ENCODE assay signal across 1 cellular context in genomic region chr6:33391278-33392167, GRCh38.
TF ChIP-seq lines count a peak whose summit lies in the region.

A gene with protein sequence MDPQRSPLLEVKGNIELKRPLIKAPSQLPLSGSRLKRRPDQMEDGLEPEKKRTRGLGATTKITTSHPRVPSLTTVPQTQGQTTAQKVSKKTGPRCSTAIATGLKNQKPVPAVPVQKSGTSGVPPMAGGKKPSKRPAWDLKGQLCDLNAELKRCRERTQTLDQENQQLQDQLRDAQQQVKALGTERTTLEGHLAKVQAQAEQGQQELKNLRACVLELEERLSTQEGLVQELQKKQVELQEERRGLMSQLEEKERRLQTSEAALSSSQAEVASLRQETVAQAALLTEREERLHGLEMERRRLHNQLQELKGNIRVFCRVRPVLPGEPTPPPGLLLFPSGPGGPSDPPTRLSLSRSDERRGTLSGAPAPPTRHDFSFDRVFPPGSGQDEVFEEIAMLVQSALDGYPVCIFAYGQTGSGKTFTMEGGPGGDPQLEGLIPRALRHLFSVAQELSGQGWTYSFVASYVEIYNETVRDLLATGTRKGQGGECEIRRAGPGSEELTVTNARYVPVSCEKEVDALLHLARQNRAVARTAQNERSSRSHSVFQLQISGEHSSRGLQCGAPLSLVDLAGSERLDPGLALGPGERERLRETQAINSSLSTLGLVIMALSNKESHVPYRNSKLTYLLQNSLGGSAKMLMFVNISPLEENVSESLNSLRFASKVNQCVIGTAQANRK (plus strand): TSS chr6:33391823. CDS start chr6:33391986, 163 bp downstream.

TF ChIP-seq in HepG2, 621 proteins besides CTCF, POLR2A, EP300 and RAD21 (continued from another document and continues in another):
- TF ChIP-seq HNF1A (IDR thresholded peaks at IDR 0.05; ENCODE audit: low read depth), result no peak
- TF ChIP-seq HNF1A (CRISPR knock-in tag; IDR thresholded peaks at IDR 0.05; ENCODE audit: borderline replicate concordance), result peak; percentile 73; the same call in 1 of the 2 replicates
- TF ChIP-seq ZNF441 (CRISPR knock-in tag; IDR thresholded peaks at IDR 0.05; ENCODE audit: borderline replicate concordance), result peak; percentile 81
- peak; percentile 60; the same call in 1 of the 2 replicates for TF ChIP-seq ZMYM3 (CRISPR knock-in tag; IDR thresholded peaks at IDR 0.05)
- TF ChIP-seq SIN3A (IDR thresholded peaks at IDR 0.05; ENCODE audit: borderline replicate concordance, low read depth, low read length), result peak; percentile 99
- no peak for TF ChIP-seq JUN (CRISPR knock-in tag; IDR thresholded peaks at IDR 0.05)
- peak; percentile 66; the same call in 1 of the 2 replicates for TF ChIP-seq ZNF782 (CRISPR knock-in tag; IDR thresholded peaks at IDR 0.05; ENCODE audit: borderline replicate concordance)
- peak; percentile 99 for TF ChIP-seq ZHX2 (IDR thresholded peaks at IDR 0.05; ENCODE audit: low read depth)
- no peak for TF ChIP-seq ZHX2 (CRISPR knock-in tag; IDR thresholded peaks at IDR 0.05; ENCODE audit: borderline replicate concordance)
- TF ChIP-seq ZNF704 (CRISPR knock-in tag; IDR thresholded peaks at IDR 0.05; ENCODE audit: borderline replicate concordance), result peak; percentile 88; the same call in 1 of the 2 replicates
- peak; percentile 72 for TF ChIP-seq MED1 (CRISPR knock-in tag; IDR thresholded peaks at IDR 0.05)
- TF ChIP-seq, protein P1, sequence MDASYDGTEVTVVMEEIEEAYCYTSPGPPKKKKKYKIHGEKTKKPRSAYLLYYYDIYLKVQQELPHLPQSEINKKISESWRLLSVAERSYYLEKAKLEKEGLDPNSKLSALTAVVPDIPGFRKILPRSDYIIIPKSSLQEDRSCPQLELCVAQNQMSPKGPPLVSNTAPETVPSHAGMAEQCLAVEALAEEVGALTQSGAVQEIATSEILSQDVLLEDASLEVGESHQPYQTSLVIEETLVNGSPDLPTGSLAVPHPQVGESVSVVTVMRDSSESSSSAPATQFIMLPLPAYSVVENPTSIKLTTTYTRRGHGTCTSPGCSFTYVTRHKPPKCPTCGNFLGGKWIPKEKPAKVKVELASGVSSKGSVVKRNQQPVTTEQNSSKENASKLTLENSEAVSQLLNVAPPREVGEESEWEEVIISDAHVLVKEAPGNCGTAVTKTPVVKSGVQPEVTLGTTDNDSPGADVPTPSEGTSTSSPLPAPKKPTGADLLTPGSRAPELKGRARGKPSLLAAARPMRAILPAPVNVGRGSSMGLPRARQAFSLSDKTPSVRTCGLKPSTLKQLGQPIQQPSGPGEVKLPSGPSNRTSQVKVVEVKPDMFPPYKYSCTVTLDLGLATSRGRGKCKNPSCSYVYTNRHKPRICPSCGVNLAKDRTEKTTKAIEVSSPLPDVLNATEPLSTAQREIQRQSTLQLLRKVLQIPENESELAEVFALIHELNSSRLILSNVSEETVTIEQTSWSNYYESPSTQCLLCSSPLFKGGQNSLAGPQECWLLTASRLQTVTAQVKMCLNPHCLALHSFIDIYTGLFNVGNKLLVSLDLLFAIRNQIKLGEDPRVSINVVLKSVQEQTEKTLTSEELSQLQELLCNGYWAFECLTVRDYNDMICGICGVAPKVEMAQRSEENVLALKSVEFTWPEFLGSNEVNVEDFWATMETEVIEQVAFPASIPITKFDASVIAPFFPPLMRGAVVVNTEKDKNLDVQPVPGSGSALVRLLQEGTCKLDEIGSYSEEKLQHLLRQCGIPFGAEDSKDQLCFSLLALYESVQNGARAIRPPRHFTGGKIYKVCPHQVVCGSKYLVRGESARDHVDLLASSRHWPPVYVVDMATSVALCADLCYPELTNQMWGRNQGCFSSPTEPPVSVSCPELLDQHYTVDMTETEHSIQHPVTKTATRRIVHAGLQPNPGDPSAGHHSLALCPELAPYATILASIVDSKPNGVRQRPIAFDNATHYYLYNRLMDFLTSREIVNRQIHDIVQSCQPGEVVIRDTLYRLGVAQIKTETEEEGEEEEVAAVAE (CRISPR knock-in tag; IDR thresholded peaks at IDR 0.05; ENCODE audit: borderline replicate concordance), result no peak; the same call in 1 of the 2 replicates
- peak; percentile 16; the same call in 1 of the 2 replicates for TF ChIP-seq ZNF740 (CRISPR knock-in tag; IDR thresholded peaks at IDR 0.05)
- no peak for TF ChIP-seq GRHL1 (CRISPR knock-in tag; conservative IDR thresholded peaks at IDR 0.05)
- TF ChIP-seq HNRNPUL1 (IDR thresholded peaks at IDR 0.05; ENCODE audit: low read depth, low read length), result no peak
- TF ChIP-seq ZNF781 (CRISPR knock-in tag; IDR thresholded peaks at IDR 0.05; ENCODE audit: borderline replicate concordance, not compliant biosample characterization), result peak; percentile 98
- TF ChIP-seq ZNF839 (CRISPR knock-in tag; IDR thresholded peaks at IDR 0.05; ENCODE audit: borderline replicate concordance), result peak; percentile 92; the same call in 1 of the 2 replicates
- peak; percentile 72 for TF ChIP-seq BRCA1 (CRISPR knock-in tag; IDR thresholded peaks at IDR 0.05)
- no peak for TF ChIP-seq ZEB1 (IDR thresholded peaks at IDR 0.05; ENCODE audit: insufficient replicate concordance, low read depth)
- peak; percentile 92 for TF ChIP-seq ZNF24 (IDR thresholded peaks at IDR 0.05)
- TF ChIP-seq, protein P2, sequence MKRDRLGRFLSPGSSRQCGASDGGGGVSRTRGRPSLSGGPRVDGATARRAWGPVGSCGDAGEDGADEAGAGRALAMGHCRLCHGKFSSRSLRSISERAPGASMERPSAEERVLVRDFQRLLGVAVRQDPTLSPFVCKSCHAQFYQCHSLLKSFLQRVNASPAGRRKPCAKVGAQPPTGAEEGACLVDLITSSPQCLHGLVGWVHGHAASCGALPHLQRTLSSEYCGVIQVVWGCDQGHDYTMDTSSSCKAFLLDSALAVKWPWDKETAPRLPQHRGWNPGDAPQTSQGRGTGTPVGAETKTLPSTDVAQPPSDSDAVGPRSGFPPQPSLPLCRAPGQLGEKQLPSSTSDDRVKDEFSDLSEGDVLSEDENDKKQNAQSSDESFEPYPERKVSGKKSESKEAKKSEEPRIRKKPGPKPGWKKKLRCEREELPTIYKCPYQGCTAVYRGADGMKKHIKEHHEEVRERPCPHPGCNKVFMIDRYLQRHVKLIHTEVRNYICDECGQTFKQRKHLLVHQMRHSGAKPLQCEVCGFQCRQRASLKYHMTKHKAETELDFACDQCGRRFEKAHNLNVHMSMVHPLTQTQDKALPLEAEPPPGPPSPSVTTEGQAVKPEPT (CRISPR knock-in tag; IDR thresholded peaks at IDR 0.05; ENCODE audit: low read depth), result peak; percentile 70
- peak; percentile 80; the same call in 1 of the 2 replicates for TF ChIP-seq ZNF768 (CRISPR knock-in tag; IDR thresholded peaks at IDR 0.05)
- TF ChIP-seq PHF5A (CRISPR knock-in tag; IDR thresholded peaks at IDR 0.05; ENCODE audit: low read depth, unreplicated experiment), result peak; percentile 83
- no peak for TF ChIP-seq ZNF207 (IDR thresholded peaks at IDR 0.05; ENCODE audit: borderline replicate concordance)
- TF ChIP-seq RBM39 (IDR thresholded peaks at IDR 0.05; ENCODE audit: low read depth, low read length, poor library complexity, severe bottlenecking), result peak; percentile 86
- TF ChIP-seq CEBPB (IDR thresholded peaks at IDR 0.05; ENCODE audit: borderline replicate concordance, low read depth, low read length), result no peak
- TF ChIP-seq, protein P3, sequence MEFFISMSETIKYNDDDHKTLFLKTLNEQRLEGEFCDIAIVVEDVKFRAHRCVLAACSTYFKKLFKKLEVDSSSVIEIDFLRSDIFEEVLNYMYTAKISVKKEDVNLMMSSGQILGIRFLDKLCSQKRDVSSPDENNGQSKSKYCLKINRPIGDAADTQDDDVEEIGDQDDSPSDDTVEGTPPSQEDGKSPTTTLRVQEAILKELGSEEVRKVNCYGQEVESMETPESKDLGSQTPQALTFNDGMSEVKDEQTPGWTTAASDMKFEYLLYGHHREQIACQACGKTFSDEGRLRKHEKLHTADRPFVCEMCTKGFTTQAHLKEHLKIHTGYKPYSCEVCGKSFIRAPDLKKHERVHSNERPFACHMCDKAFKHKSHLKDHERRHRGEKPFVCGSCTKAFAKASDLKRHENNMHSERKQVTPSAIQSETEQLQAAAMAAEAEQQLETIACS (CRISPR knock-in tag; IDR thresholded peaks at IDR 0.05), result peak; percentile 36; the same call in 1 of the 2 replicates
- TF ChIP-seq NFRKB (IDR thresholded peaks at IDR 0.05), result no peak
- peak; percentile 63; the same call in 1 of the 2 replicates for TF ChIP-seq NCOR1 (IDR thresholded peaks at IDR 0.05; ENCODE audit: borderline replicate concordance, low read length)
- TF ChIP-seq ATF1 (CRISPR knock-in tag; IDR thresholded peaks at IDR 0.05), result peak; percentile 96
- peak; percentile 82; the same call in 1 of the 2 replicates for TF ChIP-seq ZNF431 (CRISPR knock-in tag; IDR thresholded peaks at IDR 0.05; ENCODE audit: borderline replicate concordance, low read depth)
